In genomic region chr10:77881222-77881621, GRCh38 we compare ENCODE assay signal across 20 cellular contexts.
"Had no signal": no experiment of that assay in that cellular context is flagged by ENCODE, and none has a peak within 500 bp of the region (broad histone marks: within the 10 kb centered on the region; RNA-seq: fewer than 3 reads in every experiment).

No MANE protein-coding gene starts in this region.

- H3K9me3 ChIP-seq: neutrophil, ovary, right lobe of liver, stomach, transverse colon had no signal

- H3K27ac ChIP-seq: cardiac muscle cell, neutrophil, ovary, right lobe of liver, stomach, transverse colon had no signal

- H3K36me3 ChIP-seq: cardiac muscle cell, neutrophil, ovary, right lobe of liver, stomach, transverse colon had no signal

- H3K27me3 ChIP-seq: cardiac muscle cell, ovary, right lobe of liver, stomach, transverse colon had no signal

- FAIRE-seq: endometrium, small intestine had no signal

- H3K4me3 ChIP-seq: cardiac muscle cell, ovary, right lobe of liver, stomach, transverse colon had no signal

- ATAC-seq: activated T-cell treated with anti-CD3 and anti-CD28 coated beads, Interleukin-2, amount 50 U/mL, for 72 hours; stimulated activated effector memory CD8-positive, alpha-beta T cell treated with anti-CD3 and anti-CD28 coated beads, Interleukin-12 subunit alpha, Interleukin-12 subunit beta, amount 100 ng/mL, for 72 hours had no signal

- H3K4me1 ChIP-seq: right lobe of liver had no signal

- DNase-seq: activated CD4-positive, alpha-beta memory T cell treated with anti-CD3 and anti-CD28 coated beads, Interleukin-2, amount 10 ng/mL, durations not matched to agents 7 days and 5 days; activated CD4-positive, alpha-beta T cell treated with anti-CD3 and anti-CD28 coated beads for 48 hours; activated effector memory CD4-positive, alpha-beta T cell treated with Interleukin-2 at 50 U/mL for 16 hours; activated naive CD4-positive, alpha-beta T cell treated with anti-CD3 and anti-CD28 coated beads, Interleukin-2, amount 10 ng/mL, durations not matched to agents 7 days and 5 days; activated T-cell treated with anti-CD3 and anti-CD28 coated beads, Interleukin-2, amount 50 U/mL, for 72 hours; erythroblast; foreskin fibroblast; kidney glomerular epithelial cell; left ventricle myocardium superior; ovary; right lobe of liver; stimulated activated CD4-positive, alpha-beta T cell treated with anti-CD3 and anti-CD28 coated beads, Interleukin-2, amount 100 ng/mL, for 24 hours; stomach; T1000; transverse colon had no signal
